In the genomic region with DNA sequence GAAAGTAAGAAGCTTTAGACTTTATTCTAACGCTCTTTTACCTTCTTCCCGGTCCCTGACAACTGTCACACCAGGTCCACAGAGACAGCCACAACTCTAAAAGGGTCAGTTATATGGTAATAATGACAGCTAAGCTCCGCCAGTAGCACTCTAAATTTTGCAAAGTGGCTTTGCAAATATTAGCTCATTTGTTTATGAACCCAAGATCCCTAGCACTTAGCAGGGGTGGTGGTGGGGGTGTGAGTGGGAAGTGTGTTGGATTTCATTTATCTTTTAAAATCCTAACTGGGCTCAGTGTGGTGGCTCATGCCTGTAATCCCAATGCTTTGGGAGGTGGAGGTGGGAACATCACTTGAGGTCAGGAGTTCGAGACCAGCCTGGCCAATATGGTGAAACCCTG, we compare ENCODE assay signal across 18 cellular contexts. TPM values are rescaled to one million over a fixed set of nuclear protein-coding genes. Genes with fewer than 3 reads are reported as not detected.
DNase-seq lines count a peak whose midpoint lies in the region; FAIRE-seq and TF ChIP-seq lines count a peak whose summit lies in the region.
"Had no signal": no experiment of that assay in that cellular context is flagged by ENCODE, and none has a peak within 500 bp of the region (broad histone marks: within the 10 kb centered on the region; RNA-seq: fewer than 3 reads in every experiment).

No MANE protein-coding gene starts in this region.

- H3K9me3 ChIP-seq in HEK293 (ENCODE audit: control insufficient read depth, insufficient read depth, low read depth, low read length) (no peaks in the 10 kb centered on the region), endodermal cell (ENCODE audit: control insufficient read depth, low read length) (peaks cover 10% of the 10 kb centered on the region)
- H3K9me3 ChIP-seq: A549, Caco-2 had no signal

- H3K36me3 ChIP-seq in HEK293 (ENCODE audit: control insufficient read depth in 2 of 2, insufficient read depth in 1 of 2, low read length in 2 of 2) (no peaks in the 10 kb centered on the region), endodermal cell (ENCODE audit: control insufficient read depth, insufficient read depth, low read length) (no peaks in the 10 kb centered on the region)

- TF ChIP-seq CTCF in HEK293 (tag by site-specific recombination; IDR thresholded peaks at IDR 0.05) (no peak), endodermal cell (conservative IDR thresholded peaks at IDR 0.05) (no peak), D721Med (IDR thresholded peaks at IDR 0.05; ENCODE audit: insufficient read depth, missing control alignments) (no peak)

- H3K36me3 Mint-ChIP-seq in endodermal cell (ENCODE audit: low read depth) = no peaks in the 10 kb centered on the region

- H3K4me3 ChIP-seq in HEK293 (ENCODE audit: low read depth, low read length) (no peak overlapping the region), endodermal cell (ENCODE audit: low read length) (no peak overlapping the region)
- H3K4me3 ChIP-seq: A549 had no signal

- no peak overlapping the region for H3K27ac ChIP-seq in HEK293 (ENCODE audit: extremely low read depth, low read depth, low read length)
- H3K27ac ChIP-seq in endodermal cell (ENCODE audit: low read depth, low read length) = no peak overlapping the region
- H3K27ac ChIP-seq: A549 had no signal

- H3K4me1 Mint-ChIP-seq in endodermal cell = peaks cover 34% of the 10 kb centered on the region

- 75 to 95% methylated on average over 2 to 4 of the region's 4 CpGs for WGBS in endodermal cell (ENCODE audit: insufficient coverage in 1 of 2, insufficient read length in 1 of 2), 2 experiments

- CTCF ChIA-PET in HEK293 (lab: Yijun Ruan, JAX) = interaction anchor here (0.6 to 0.7 kb wide), 3 partner anchors 15 to 409 kb away, joined by 3 read pairs; no protein-coding TSS in a partner anchor

- peaks cover 13% of the 10 kb centered on the region for H3K4me1 ChIP-seq in HEK293 (ENCODE audit: control insufficient read depth, insufficient read depth, low read length)
- peaks cover 13% of the 10 kb centered on the region for H3K4me1 ChIP-seq in endodermal cell (ENCODE audit: control insufficient read depth, insufficient read depth, low read length)
- H3K4me1 ChIP-seq: Caco-2 had no signal

- H3K9me3 Mint-ChIP-seq in endodermal cell = no peaks in the 10 kb centered on the region
- H3K9me3 Mint-ChIP-seq: CD4-positive, alpha-beta T cell; H9; T-helper 2 cell treated with Interferon-gamma antibody and Interleukin-4, amounts not matched to agents 5 μg/mL and 100 μg/mL, for 36 hours had no signal

- DNase-seq in NCI-H1417 treated with DMSO at 0.1 percent for 48 hours (lab: John Stamatoyannopoulos, UW) (peak; percentile 7), NCI-H69 (lab: John Stamatoyannopoulos, UW) (peak; percentile 73), endodermal cell (peak; percentile 56), SKM-1 (lab: John Stamatoyannopoulos, UW; ENCODE audit: unreplicated experiment) (no peak), ecto neural progenitor cell (ENCODE audit: low spot score) (no peak), D721Med (ENCODE audit: insufficient read length, low spot score) (no peak)
- DNase-seq: Caco-2; CD4-positive, alpha-beta T cell; DMS79 treated with DMSO at 0.1 percent for 48 hours; H9; IMR-90; NCI-H187 treated with DMSO at 0.1 percent for 48 hours; NCI-H510A; Right ventricle myocardium superior had no signal

- H3K27ac Mint-ChIP-seq in endodermal cell = no peak overlapping the region
- H3K27ac Mint-ChIP-seq: CD4-positive, alpha-beta T cell; H9; T-helper 2 cell treated with Interferon-gamma antibody and Interleukin-4, amounts not matched to agents 5 μg/mL and 100 μg/mL, for 36 hours had no signal

- no peak overlapping the region for H3K4me3 Mint-ChIP-seq in endodermal cell
- H3K4me3 Mint-ChIP-seq: CD4-positive, alpha-beta T cell; H9; T-helper 2 cell treated with Interferon-gamma antibody and Interleukin-4, amounts not matched to agents 5 μg/mL and 100 μg/mL, for 36 hours had no signal

- peaks cover 55% of the 10 kb centered on the region for H3K27me3 ChIP-seq in endodermal cell (ENCODE audit: control insufficient read depth, insufficient read depth, low read length, poor library complexity, severe bottlenecking)

- H3K9ac ChIP-seq in endodermal cell (ENCODE audit: extremely low read depth, low read length, poor library complexity, severe bottlenecking) = no peak overlapping the region

- H3K27me3 Mint-ChIP-seq in endodermal cell (ENCODE audit: insufficient read depth) = peaks cover 30% of the 10 kb centered on the region

- POLR2A ChIA-PET in HEK293 (lab: Yijun Ruan, JAX) = no interaction called here

- no peak for FAIRE-seq in D721Med (lab: Jason Lieb, UNC)
- FAIRE-seq: A549, HTR-8/SVneo had no signal

TF ChIP-seq in HEK293, 187 proteins besides CTCF, POLR2A, EP300 and RAD21:
- TF ChIP-seq, protein P1, sequence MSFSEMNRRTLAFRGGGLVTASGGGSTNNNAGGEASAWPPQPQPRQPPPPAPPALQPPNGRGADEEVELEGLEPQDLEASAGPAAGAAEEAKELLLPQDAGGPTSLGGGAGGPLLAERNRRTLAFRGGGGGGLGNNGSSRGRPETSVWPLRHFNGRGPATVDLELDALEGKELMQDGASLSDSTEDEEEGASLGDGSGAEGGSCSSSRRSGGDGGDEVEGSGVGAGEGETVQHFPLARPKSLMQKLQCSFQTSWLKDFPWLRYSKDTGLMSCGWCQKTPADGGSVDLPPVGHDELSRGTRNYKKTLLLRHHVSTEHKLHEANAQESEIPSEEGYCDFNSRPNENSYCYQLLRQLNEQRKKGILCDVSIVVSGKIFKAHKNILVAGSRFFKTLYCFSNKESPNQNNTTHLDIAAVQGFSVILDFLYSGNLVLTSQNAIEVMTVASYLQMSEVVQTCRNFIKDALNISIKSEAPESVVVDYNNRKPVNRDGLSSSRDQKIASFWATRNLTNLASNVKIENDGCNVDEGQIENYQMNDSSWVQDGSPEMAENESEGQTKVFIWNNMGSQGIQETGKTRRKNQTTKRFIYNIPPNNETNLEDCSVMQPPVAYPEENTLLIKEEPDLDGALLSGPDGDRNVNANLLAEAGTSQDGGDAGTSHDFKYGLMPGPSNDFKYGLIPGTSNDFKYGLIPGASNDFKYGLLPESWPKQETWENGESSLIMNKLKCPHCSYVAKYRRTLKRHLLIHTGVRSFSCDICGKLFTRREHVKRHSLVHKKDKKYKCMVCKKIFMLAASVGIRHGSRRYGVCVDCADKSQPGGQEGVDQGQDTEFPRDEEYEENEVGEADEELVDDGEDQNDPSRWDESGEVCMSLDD (tag by site-specific recombination; IDR thresholded peaks at IDR 0.05) = no peak
- TF ChIP-seq ZNF600 (tag by site-specific recombination; IDR thresholded peaks at IDR 0.05) = peak; percentile 54
- TF ChIP-seq ZFHX2 (tag by site-specific recombination; conservative IDR thresholded peaks at IDR 0.05) = peak; percentile 86
- peak; percentile 32; the same call in 1 of the 2 replicates for TF ChIP-seq OSR2 (tag by site-specific recombination; IDR thresholded peaks at IDR 0.05)
- TF ChIP-seq ZEB2 (tag by site-specific recombination; IDR thresholded peaks at IDR 0.05) = 0 out of 2 replicates have a peak, but pooled peaks have one; percentile 26
- TF ChIP-seq ZNF324 (tag by site-specific recombination; IDR thresholded peaks at IDR 0.05) = no peak
- TF ChIP-seq EGR2 (tag by site-specific recombination; IDR thresholded peaks at IDR 0.05; ENCODE audit: low read depth) = peak; percentile 87

RNA-seq across cellular contexts. Expression of a gene that starts 34.8 kb away (rescaled TPM):
- 10 to 100 TPM; 22.7 to 23.1 TPM for total RNA-seq in endodermal cell
- polyA plus RNA-seq in endodermal cell (2013, experiment 1 of 2) = 8.3 TPM
- polyA plus RNA-seq in endodermal cell (2013, experiment 2 of 2) = 6.5 TPM

Comparison
In these comparisons a context has a peak if more than half of its experiments do, and no peak if none do; other contexts are left out.
1. DNase-seq: peak in NCI-H1417 treated with DMSO at 0.1 percent for 48 hours (single experiment), NCI-H69 (single experiment) and endodermal cell (single experiment); none in SKM-1 (single experiment), ecto neural progenitor cell (single experiment) and D721Med (single experiment).